Comparison of ENCODE assay signal across 23 cellular contexts in the genomic region with DNA sequence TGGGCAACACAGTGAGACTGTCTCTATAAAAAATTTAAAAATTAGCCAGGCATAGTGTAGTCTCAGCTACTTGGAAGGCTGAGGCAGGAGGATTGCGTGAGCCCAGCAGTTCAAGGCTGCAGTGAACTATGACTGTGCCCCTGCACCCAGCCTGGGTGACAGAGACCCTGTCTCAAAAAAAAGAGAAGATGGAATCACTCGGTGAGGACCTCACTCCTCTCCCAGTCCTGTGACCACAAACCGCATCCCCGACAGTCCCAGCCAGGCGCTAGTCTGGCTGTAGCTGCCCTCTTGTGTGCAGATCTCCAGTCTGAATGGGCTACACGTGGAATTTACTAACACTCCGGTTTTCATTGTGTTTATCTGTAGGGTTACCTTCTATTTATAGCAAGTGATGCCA. TPM values are rescaled to one million over a fixed set of nuclear protein-coding genes. Genes with fewer than 3 reads are reported as not detected.
DNase-seq lines count a peak whose midpoint lies in the region; ATAC-seq, FAIRE-seq and TF ChIP-seq lines count a peak whose summit lies in the region.
"Had no signal": no experiment of that assay in that cellular context is flagged by ENCODE, and none has a peak within 500 bp of the region (broad histone marks: within the 10 kb centered on the region; RNA-seq: fewer than 3 reads in every experiment).

No MANE protein-coding gene starts in this region.

- intact Hi-C loops in GM12878 (cut with micrococcal nuclease; ENCODE audit: unreplicated experiment) = no loop called here

- H3K27ac Mint-ChIP-seq in stimulated activated effector memory CD8-positive, alpha-beta T cell treated with anti-CD3 and anti-CD28 coated beads, Interleukin-12 subunit alpha, Interleukin-12 subunit beta, amount 100 ng/mL, for 72 hours = peak overlapping the region; percentile 54
- H3K27ac Mint-ChIP-seq: H9 had no signal

- H3K36me3 Mint-ChIP-seq in stimulated activated effector memory CD8-positive, alpha-beta T cell treated with anti-CD3 and anti-CD28 coated beads, Interleukin-12 subunit alpha, Interleukin-12 subunit beta, amount 100 ng/mL, for 72 hours = peaks cover 93% of the 10 kb centered on the region

- POLR2A ChIA-PET in GM12878 (lab: Charles Lee) = interaction anchor here (1.2 to 1.8 kb wide), 3 partner anchors 9 to 25 kb away, joined by 3 to 13 read pairs (median 4); partner anchors contain the start of gene DEXI

- ATAC-seq in GM12878 = no peak
- no peak for ATAC-seq in stimulated activated effector memory CD8-positive, alpha-beta T cell treated with anti-CD3 and anti-CD28 coated beads, Interleukin-12 subunit alpha, Interleukin-12 subunit beta, amount 100 ng/mL, for 72 hours
- ATAC-seq in HG02852 (IDR thresholded peaks at IDR 0.05; ENCODE audit: unreplicated experiment) = no peak
- ATAC-seq: PC-3 had no signal

- H3K9me3 Mint-ChIP-seq in stimulated activated effector memory CD8-positive, alpha-beta T cell treated with anti-CD3 and anti-CD28 coated beads, Interleukin-12 subunit alpha, Interleukin-12 subunit beta, amount 100 ng/mL, for 72 hours = no peaks in the 10 kb centered on the region
- H3K9me3 Mint-ChIP-seq: CD4-positive, alpha-beta memory T cell; H9 had no signal

- no TSS peak for BruUV-seq in GM12878 (replicated peaks; lab: Mats Ljungman, UMichigan)

- H3K9ac ChIP-seq in Karpas-422 (ENCODE audit: low read length) (no peak overlapping the region), GM12878 (ENCODE audit: control insufficient read depth, insufficient read depth, low read length) (no peak overlapping the region)
- H3K9ac ChIP-seq: BLaER1, GM23248, KMS-11 had no signal

- TF ChIP-seq EP300 in GM12878 (IDR thresholded peaks at IDR 0.05; ENCODE audit: borderline replicate concordance in 1 of 2, control insufficient read depth in 1 of 2, low read depth in 2 of 2, low read length in 2 of 2) = no peak

- CTCF ChIA-PET in GM12878 (lab: Yijun Ruan, JAX) = interaction anchor here (1.1 kb wide), 1 partner anchor 192 kb away, joined by 5 read pairs; no protein-coding TSS in a partner anchor

- RAD21 ChIA-PET in GM12878 (lab: Charles Lee; ENCODE audit: unreplicated experiment) = interaction anchor here (0.8 kb wide), 1 partner anchor 21 kb away, joined by 3 read pairs; no protein-coding TSS in a partner anchor

- TF ChIP-seq RAD21 in GM12878 (IDR thresholded peaks at IDR 0.05; ENCODE audit: insufficient read depth, low read depth, low read length) = no peak

- H3K27me3 ChIP-seq in Karpas-422 (ENCODE audit: low read length) (no peaks in the 10 kb centered on the region), GM12878 (replicated peaks in 1 of 2; ENCODE audit: control insufficient read depth in 2 of 2, insufficient read depth in 2 of 2, low read length in 1 of 2) (no peaks in the 10 kb centered on the region)
- H3K27me3 ChIP-seq: BLaER1 had no signal

- H4K20me1 ChIP-seq in Karpas-422 (ENCODE audit: insufficient read depth, low read depth, low read length) = peaks cover 5% of the 10 kb centered on the region; the same call in 1 of the 2 replicates
- no peaks in the 10 kb centered on the region; the same call in 1 of the 2 replicates for H4K20me1 ChIP-seq in GM12878 (ENCODE audit: control insufficient read depth, insufficient read depth)

- peaks cover 33% of the 10 kb centered on the region for H3K4me1 ChIP-seq in Karpas-422 (ENCODE audit: low read length)
- H3K4me1 ChIP-seq in GM12878 (ENCODE audit: control insufficient read depth, insufficient read depth, low read length) = peaks cover 3% of the 10 kb centered on the region

- peaks cover 48% of the 10 kb centered on the region for H3K4me1 Mint-ChIP-seq in stimulated activated effector memory CD8-positive, alpha-beta T cell treated with anti-CD3 and anti-CD28 coated beads, Interleukin-12 subunit alpha, Interleukin-12 subunit beta, amount 100 ng/mL, for 72 hours
- H3K4me1 Mint-ChIP-seq: H9 had no signal

- H3K36me3 ChIP-seq in Karpas-422 (ENCODE audit: insufficient read depth, low read length) (peaks cover 4% of the 10 kb centered on the region), GM12878 (ENCODE audit: control insufficient read depth in 2 of 2, insufficient read depth in 2 of 2, low read length in 1 of 2) (peaks cover under 1 to 2% of the 10 kb centered on the region in 2 experiments; a peak in 2 of 4 replicates)

- no peaks in the 10 kb centered on the region for H3K9me2 ChIP-seq in Karpas-422 (replicated peaks; ENCODE audit: insufficient read depth, low read length)

- SMC1A ChIA-PET in GM12878 (lab: Charles Lee; ENCODE audit: uncharacterized antibody, unreplicated experiment) = interaction anchor here (1.2 to 2.2 kb wide), 4 partner anchors 9 to 39 kb away, joined by 3 to 12 read pairs (median 4); partner anchors contain the start of gene DEXI

- H2AFZ ChIP-seq in Karpas-422 (ENCODE audit: low read length) = no peak overlapping the region
- H2AFZ ChIP-seq in GM12878 (ENCODE audit: control insufficient read depth, low read depth, low read length) = no peak overlapping the region
- H2AFZ ChIP-seq: GM23248 had no signal

- WGBS in GM12878 (ENCODE audit: insufficient coverage, insufficient replicate concordance, low lambda C conversion rate, missing lambda C conversion rate) = 74% methylated on average over 7 of the region's 7 CpGs

- no peak overlapping the region for H3K4me2 ChIP-seq in Karpas-422 (ENCODE audit: low read depth, low read length, poor library complexity, severe bottlenecking)
- no peak overlapping the region for H3K4me2 ChIP-seq in GM12878 (ENCODE audit: control insufficient read depth, insufficient read depth)
- H3K4me2 ChIP-seq: BLaER1, KMS-11 had no signal

- DNase-seq in GM12891 (ENCODE audit: insufficient read length, low spot score) (no peak), Karpas-422 (no peak), GM12878 (ENCODE audit: low read depth, low spot score) (no peak), DMS 273 treated with DMSO at 0.1 percent for 48 hours (lab: John Stamatoyannopoulos, UW) (no peak)
- no peak for DNase-seq in stimulated activated effector memory CD8-positive, alpha-beta T cell treated with anti-CD3 and anti-CD28 coated beads, Interleukin-12 subunit alpha, Interleukin-12 subunit beta, amount 100 ng/mL, for 72 hours (ENCODE audit: low spot score in 2 of 2)
- no peak for DNase-seq in activated effector memory CD4-positive, alpha-beta T cell treated with anti-CD3 and anti-CD28 coated beads, Interleukin-2, amount 50 U/mL, for 16 hours
- DNase-seq: Caco-2; CD4-positive, alpha-beta memory T cell; GDM1; GM23248; H9; NCI-H1694; NCI-H2081; NCI-H2171 treated with DMSO at 0.1 percent for 48 hours; NCI-H526; PC-3; Right ventricle myocardium superior had no signal

- H3K4me3 Mint-ChIP-seq in stimulated activated effector memory CD8-positive, alpha-beta T cell treated with anti-CD3 and anti-CD28 coated beads, Interleukin-12 subunit alpha, Interleukin-12 subunit beta, amount 100 ng/mL, for 72 hours = no peak overlapping the region
- H3K4me3 Mint-ChIP-seq: CD4-positive, alpha-beta memory T cell; H9 had no signal

- TF ChIP-seq POLR2A in GM12891 (IDR thresholded peaks at IDR 0.05; ENCODE audit: low read depth, low read length) (no peak), GM12878 (IDR thresholded peaks at IDR 0.05; ENCODE audit: low read depth, low read length) (peak; percentile 40; the same call in 1 of the 2 replicates)

- H3K79me2 ChIP-seq in Karpas-422 (ENCODE audit: low read length) = peaks cover 32% of the 10 kb centered on the region
- peaks cover 6% of the 10 kb centered on the region for H3K79me2 ChIP-seq in GM12878 (ENCODE audit: control insufficient read depth, insufficient read depth, low read length)

- H3K9me3 ChIP-seq in Karpas-422 (ENCODE audit: low read length) (no peaks in the 10 kb centered on the region), GM12878 (replicated peaks; ENCODE audit: control insufficient read depth, insufficient read depth, low read length) (no peaks in the 10 kb centered on the region)
- H3K9me3 ChIP-seq: BLaER1, Caco-2 had no signal

- H3K27ac ChIP-seq in Karpas-422 (ENCODE audit: low read length) (peak overlapping the region; percentile 58), GM12878 (ENCODE audit: control insufficient read depth, insufficient read depth) (no peak overlapping the region)
- H3K27ac ChIP-seq: BLaER1, GM23248, HL-60, KMS-11 had no signal

- H3K4me3 ChIP-seq in Karpas-422 (ENCODE audit: low read length) (no peak overlapping the region), GM12878 (no peak overlapping the region)
- H3K4me3 ChIP-seq: BLaER1, GM23248 had no signal

- FAIRE-seq in GM12891 (lab: Jason Lieb, UNC) (no peak), GM12878 (lab: Jason Lieb, UNC) (no peak)

- in situ Hi-C loops in GM12878 (cut with MboI) = no loop called here

- no peak for TF ChIP-seq CTCF in GM12878 (IDR thresholded peaks at IDR 0.05 in 2 of 3, conservative IDR thresholded peaks at IDR 0.05 in 1 of 3; ENCODE audit: control insufficient read depth in 2 of 3, extremely low read depth in 1 of 3, insufficient read depth in 1 of 3, low read depth in 3 of 3, low read length in 3 of 3)

RNA-seq across cellular contexts. Expression of gene DEXI, which starts 11.1 kb away (rescaled TPM):
- 8.4 TPM for polyA plus RNA-seq in GM12891 (2012; ENCODE audit: low read depth, missing spikeins)
- 40.7 and 59.7 TPM in 2 replicates for total RNA-seq in Karpas-422 (2014; rRNA removed; shearing (Covaris generic); ENCODE audit: low replicate concordance)
- total RNA-seq in GM12878 (2013; cell fraction: nucleolus; rRNA removed) = 26.1 and 29.0 TPM in 2 replicates
- 26.3 and 28.6 TPM in 2 replicates for total RNA-seq in GM12878 (2014; rRNA removed)
- total RNA-seq in GM12878 (2014; rRNA removed; fragmentation: Illumina TruSeq; extraction: Trizol) = 17.0 and 17.3 TPM in 2 replicates
- 22.7 and 24.2 TPM in 2 replicates for total RNA-seq in GM12878 (2021)
- 7.1 TPM for polyA plus RNA-seq in GM12878 (2011; ENCODE audit: low read depth)
- 11.4 and 15.2 TPM in 2 replicates for polyA plus RNA-seq in GM12878 (2011; rRNA removed)
- polyA plus RNA-seq in GM12878 (2011; cell fraction: cytosol; rRNA removed) = 21.8 and 24.6 TPM in 2 replicates
- polyA plus RNA-seq in GM12878 (2011; cell fraction: nucleus; rRNA removed) = 37.7 and 44.3 TPM in 2 replicates
- 15.5 and 16.1 TPM in 2 replicates for polyA plus RNA-seq in GM12878 (2012)
- 17.8 and 21.7 TPM in 2 replicates for polyA plus RNA-seq in GM12878 (2014; fragmentation: Illumina TruSeq; extraction: Trizol)
- polyA plus RNA-seq in GM12878 (2014; fragmentation: Nextera tagmentation; extraction: Ambion mirVana) = 1 to 10 TPM; 1.4 to 4.3 TPM
- polyA plus RNA-seq in GM12878 (2014; rRNA removed) = 22.9 and 25.7 TPM in 2 replicates
- 10 to 100 TPM; 14.0 to 19.8 TPM for polyA plus RNA-seq in GM12878 (2016; fragmentation: Nextera tagmentation; extraction: Ambion mirVana)
- 18.1 and 24.7 TPM in 2 replicates for polyA minus RNA-seq in GM12878 (2011; rRNA and poly(A)+ RNA removed)
- polyA minus RNA-seq in GM12878 (2011; cell fraction: cytosol; rRNA and poly(A)+ RNA removed) = 9.6 and 11.0 TPM in 2 replicates
- polyA minus RNA-seq in GM12878 (2011; cell fraction: nucleus; rRNA and poly(A)+ RNA removed) = 14.1 and 21.8 TPM in 2 replicates

RNA-seq across cellular contexts. Expression of gene CLEC16A, which starts 13.2 kb away (rescaled TPM):
- 12.4 TPM for polyA plus RNA-seq in GM12891 (2012; ENCODE audit: low read depth, missing spikeins)
- total RNA-seq in Karpas-422 (2014; rRNA removed; shearing (Covaris generic); ENCODE audit: low replicate concordance) = 14.4 and 17.4 TPM in 2 replicates
- total RNA-seq in GM12878 (2013; cell fraction: nucleolus; rRNA removed) = 277 and 301 TPM in 2 replicates
- total RNA-seq in GM12878 (2014; rRNA removed) = 17.1 and 17.6 TPM in 2 replicates
- total RNA-seq in GM12878 (2014; rRNA removed; fragmentation: Illumina TruSeq; extraction: Trizol) = 14.1 and 14.6 TPM in 2 replicates
- 28.7 and 30.0 TPM in 2 replicates for total RNA-seq in GM12878 (2021)
- 5.6 TPM for polyA plus RNA-seq in GM12878 (2011; ENCODE audit: low read depth)
- 16.4 and 20.2 TPM in 2 replicates for polyA plus RNA-seq in GM12878 (2011; rRNA removed)
- 17.6 and 21.8 TPM in 2 replicates for polyA plus RNA-seq in GM12878 (2011; cell fraction: cytosol; rRNA removed)
- polyA plus RNA-seq in GM12878 (2011; cell fraction: nucleus; rRNA removed) = 39.8 and 50.1 TPM in 2 replicates
- polyA plus RNA-seq in GM12878 (2012) = 11.8 and 12.2 TPM in 2 replicates
- polyA plus RNA-seq in GM12878 (2014; fragmentation: Illumina TruSeq; extraction: Trizol) = 19.3 and 20.5 TPM in 2 replicates
- 1 to 10 TPM; 1.5 to 3.1 TPM for polyA plus RNA-seq in GM12878 (2014; fragmentation: Nextera tagmentation; extraction: Ambion mirVana)
- polyA plus RNA-seq in GM12878 (2014; rRNA removed) = 18.1 and 18.7 TPM in 2 replicates
- polyA plus RNA-seq in GM12878 (2016; fragmentation: Nextera tagmentation; extraction: Ambion mirVana) = 10 to 100 TPM; 27.1 to 28.8 TPM
- polyA minus RNA-seq in GM12878 (2011; rRNA and poly(A)+ RNA removed) = 117 and 120 TPM in 2 replicates
- polyA minus RNA-seq in GM12878 (2011; cell fraction: cytosol; rRNA and poly(A)+ RNA removed) = 46.5 and 51.2 TPM in 2 replicates
- 42.9 and 65.1 TPM in 2 replicates for polyA minus RNA-seq in GM12878 (2011; cell fraction: nucleus; rRNA and poly(A)+ RNA removed)

RNA-seq across cellular contexts. Expression of gene CIITA, which starts 54.1 kb away (rescaled TPM):
- 63.6 TPM for polyA plus RNA-seq in GM12891 (2012; ENCODE audit: low read depth, missing spikeins)
- total RNA-seq in Karpas-422 (2014; rRNA removed; shearing (Covaris generic); ENCODE audit: low replicate concordance) = 66.2 and 96.5 TPM in 2 replicates
- total RNA-seq in GM12878 (2013; cell fraction: nucleolus; rRNA removed) = 733 and 778 TPM in 2 replicates
- total RNA-seq in GM12878 (2014; rRNA removed) (49.6 and 51.4 TPM in 2 replicates), GM12878 (2014; rRNA removed; fragmentation: Illumina TruSeq; extraction: Trizol) (31.0 and 37.4 TPM in 2 replicates), GM12878 (2021) (84.6 and 95.8 TPM in 2 replicates)
- polyA plus RNA-seq in GM12878 (2011; ENCODE audit: low read depth) = 32.4 TPM
- polyA plus RNA-seq in GM12878 (2011; rRNA removed) (139 and 145 TPM in 2 replicates), GM12878 (2014; fragmentation: Illumina TruSeq; extraction: Trizol) (35.7 and 51.1 TPM in 2 replicates), GM12878 (2014; fragmentation: Nextera tagmentation; extraction: Ambion mirVana) (10 to 100 TPM; 11.5 to 12.5 TPM), GM12878 (2014; rRNA removed) (74.5 and 82.5 TPM in 2 replicates), GM12878 (2016; fragmentation: Nextera tagmentation; extraction: Ambion mirVana) (10 to 100 TPM; 45.3 to 48.2 TPM)
- polyA plus RNA-seq in GM12878 (2011; cell fraction: cytosol; rRNA removed) = 85.3 and 89.0 TPM in 2 replicates
- polyA plus RNA-seq in GM12878 (2011; cell fraction: nucleus; rRNA removed) = 371 and 391 TPM in 2 replicates
- polyA plus RNA-seq in GM12878 (2012) = 50.3 and 56.0 TPM in 2 replicates
- polyA minus RNA-seq in GM12878 (2011; rRNA and poly(A)+ RNA removed) = 158 and 163 TPM in 2 replicates
- polyA minus RNA-seq in GM12878 (2011; cell fraction: cytosol; rRNA and poly(A)+ RNA removed) = 30.1 and 45.4 TPM in 2 replicates
- 156 and 242 TPM in 2 replicates for polyA minus RNA-seq in GM12878 (2011; cell fraction: nucleus; rRNA and poly(A)+ RNA removed)
- total RNA-seq: A673, GM23248, H9, HT-29, PC-3 had no signal
